18 cellular contexts compared by ENCODE assay signal in genomic region chr10:59290448-59290847, GRCh38.
DNase-seq lines count a peak whose midpoint lies in the region; ATAC-seq and TF ChIP-seq lines count a peak whose summit lies in the region.
"Had no signal": no experiment of that assay in that cellular context is flagged by ENCODE, and none has a peak within 500 bp of the region (broad histone marks: within the 10 kb centered on the region; RNA-seq: fewer than 3 reads in every experiment).

No MANE protein-coding gene starts in this region.

- H3K79me2 ChIP-seq in OCI-LY3 (ENCODE audit: low read length) = no peaks in the 10 kb centered on the region

- H3K36me3 ChIP-seq in breast epithelium (no peaks in the 10 kb centered on the region), OCI-LY3 (replicated peaks; ENCODE audit: low read depth, low read length) (no peaks in the 10 kb centered on the region)

- H3K27me3 ChIP-seq in breast epithelium = no peaks in the 10 kb centered on the region
- H3K27me3 ChIP-seq in OCI-LY3 (ENCODE audit: low read depth, low read length) = no peaks in the 10 kb centered on the region
- H3K27me3 ChIP-seq: gastroesophageal sphincter had no signal

- BruUV-seq in MCF 10A (replicated peaks; lab: Mats Ljungman, UMichigan) = no TSS peak

- TF ChIP-seq POLR2A in breast epithelium (IDR thresholded peaks at IDR 0.05) (no peak), GM18505 (IDR thresholded peaks at IDR 0.05; ENCODE audit: borderline replicate concordance, extremely low read depth, insufficient read depth, insufficient read length) (no peak)

- H3K4me1 ChIP-seq in breast epithelium (no peaks in the 10 kb centered on the region), OCI-LY3 (ENCODE audit: low read length) (no peaks in the 10 kb centered on the region)

- H3K27ac ChIP-seq in breast epithelium = no peak overlapping the region
- H3K27ac ChIP-seq in OCI-LY3 (ENCODE audit: low read length) = no peak overlapping the region
- H3K27ac ChIP-seq in RWPE1 = no peak overlapping the region
- H3K27ac ChIP-seq: gastroesophageal sphincter, skin epidermis had no signal

- POLR2A ChIA-PET in MCF 10A (lab: Yijun Ruan, JAX) = interaction anchor here (0.6 kb wide), 1 partner anchor 82 kb away, joined by 3 read pairs; no protein-coding TSS in a partner anchor
- POLR2A ChIA-PET in RWPE1 (lab: Yijun Ruan, JAX; ENCODE audit: low non-redundant PET) = no interaction called here
- POLR2A ChIA-PET in GM10248 (lab: Yijun Ruan, JAX) = no interaction called here

- H3K4me3 ChIP-seq in breast epithelium (no peak overlapping the region), OCI-LY3 (ENCODE audit: low read length) (no peak overlapping the region), epithelial cell of esophagus (ENCODE audit: low read length) (no peak overlapping the region)
- H3K4me3 ChIP-seq: gastroesophageal sphincter, skin epidermis had no signal

- H2AFZ ChIP-seq in OCI-LY3 (ENCODE audit: low read depth, low read length) = no peak overlapping the region

- intact Hi-C loops in MCF 10A (cut with micrococcal nuclease) = no loop called here
- intact Hi-C loops in breast epithelium (cut with DNase I; ENCODE audit: low total_unique reads) = no loop called here

- H3K4me1 Mint-ChIP-seq in MCF 10A (ENCODE audit: insufficient read depth, unreplicated experiment) = no peaks in the 10 kb centered on the region
- H3K4me1 Mint-ChIP-seq: mesothelial cell of epicardium; stimulated activated memory B cell treated with anti-CD40 and anti-IgM and Interleukin-4, amounts not matched to agents 10 μg/mL and 1 μg/mL and 100 μg/mL, for 72 hours; T-cell had no signal

- H3K36me3 Mint-ChIP-seq in MCF 10A (ENCODE audit: insufficient read depth, unreplicated experiment) = no peaks in the 10 kb centered on the region
- H3K36me3 Mint-ChIP-seq: mesothelial cell of epicardium; stimulated activated memory B cell treated with anti-CD40 and anti-IgM and Interleukin-4, amounts not matched to agents 10 μg/mL and 1 μg/mL and 100 μg/mL, for 72 hours; T-cell had no signal

- no peaks in the 10 kb centered on the region for H3K9me3 Mint-ChIP-seq in MCF 10A (ENCODE audit: unreplicated experiment)
- H3K9me3 Mint-ChIP-seq: endodermal cell, mesothelial cell of epicardium had no signal

- CTCF ChIA-PET in MCF 10A (lab: Yijun Ruan, JAX) = interaction anchor here (0.5 to 1.2 kb wide), 2 partner anchors 528 to 757 kb away, joined by 3 to 4 read pairs; no protein-coding TSS in a partner anchor
- CTCF ChIA-PET in RWPE1 (lab: Yijun Ruan, JAX) = interaction anchor here (0.6 to 1.0 kb wide), 3 partner anchors 15 to 174 kb away, joined by 3 to 4 read pairs (median 3); no protein-coding TSS in a partner anchor
- CTCF ChIA-PET in GM10248 (lab: Yijun Ruan, JAX) = interaction anchor here (1.0 to 1.5 kb wide), 5 partner anchors 13 to 335 kb away, joined by 3 to 4 read pairs (median 3); no protein-coding TSS in a partner anchor

- no peak overlapping the region for H3K4me2 ChIP-seq in OCI-LY3 (ENCODE audit: low read length)

- H4K20me1 ChIP-seq in OCI-LY3 (ENCODE audit: insufficient read depth, low read length) = no peaks in the 10 kb centered on the region

- TF ChIP-seq CTCF in MCF 10A (IDR thresholded peaks at IDR 0.05; ENCODE audit: unreplicated experiment) (no peak), breast epithelium (IDR thresholded peaks at IDR 0.05) (no peak), OCI-LY3 (IDR thresholded peaks at IDR 0.05; ENCODE audit: low read depth, low read length) (peak; percentile 24; the same call in 1 of the 2 replicates), epithelial cell of esophagus (IDR thresholded peaks at IDR 0.05; ENCODE audit: insufficient read depth, low read depth, low read length, missing control alignments) (peak; percentile 24), RWPE1 (conservative IDR thresholded peaks at IDR 0.05; ENCODE audit: low read depth) (no peak), GM10248 (IDR thresholded peaks at IDR 0.05; ENCODE audit: control extremely low read depth, extremely low read depth, low read depth, missing control alignments) (no peak)

- H3K4me3 Mint-ChIP-seq in MCF 10A (ENCODE audit: unreplicated experiment) = no peak overlapping the region
- H3K4me3 Mint-ChIP-seq: endodermal cell; mesothelial cell of epicardium; stimulated activated memory B cell treated with anti-CD40 and anti-IgM and Interleukin-4, amounts not matched to agents 10 μg/mL and 1 μg/mL and 100 μg/mL, for 72 hours; T-cell had no signal

- no peak for ATAC-seq in GM18505 (IDR thresholded peaks at IDR 0.05; ENCODE audit: unreplicated experiment)
- ATAC-seq: gastroesophageal sphincter; stimulated activated memory B cell treated with anti-CD40 and anti-IgM and Interleukin-4, amounts not matched to agents 10 μg/mL and 1 μg/mL and 100 μg/mL, for 72 hours; T-cell had no signal

- H3K9ac ChIP-seq in OCI-LY3 (ENCODE audit: low read length) = no peak overlapping the region

- DNase-seq in MCF 10A (ENCODE audit: unreplicated experiment) (peak; percentile 24), breast epithelium (ENCODE audit: low spot score in 2 of 2) (no peak), epithelial cell of esophagus (ENCODE audit: low read depth) (peak; percentile 26), RWPE1 (ENCODE audit: low spot score) (no peak), NCI-H1930 (lab: John Stamatoyannopoulos, UW) (no peak), GM10248 (ENCODE audit: extremely low spot score) (no peak)
- DNase-seq: activated CD4-positive, CD25-positive, alpha-beta regulatory T cell; activated naive CD4-positive, alpha-beta T cell treated with Interleukin-2 at 50 U/mL for 16 hours; Calu3; endodermal cell; NCI-H1092; T-cell had no signal

- peaks cover 12% of the 10 kb centered on the region for H3K27me3 Mint-ChIP-seq in MCF 10A (ENCODE audit: insufficient read depth, unreplicated experiment)
- H3K27me3 Mint-ChIP-seq: stimulated activated memory B cell treated with anti-CD40 and anti-IgM and Interleukin-4, amounts not matched to agents 10 μg/mL and 1 μg/mL and 100 μg/mL, for 72 hours; T-cell had no signal

- H3K9me3 ChIP-seq in breast epithelium (no peaks in the 10 kb centered on the region), OCI-LY3 (ENCODE audit: insufficient read depth, low read length) (no peaks in the 10 kb centered on the region)
- H3K9me3 ChIP-seq: gastroesophageal sphincter had no signal

- no peak overlapping the region for H3K27ac Mint-ChIP-seq in MCF 10A (ENCODE audit: low read depth, unreplicated experiment)
- H3K27ac Mint-ChIP-seq: endodermal cell; mesothelial cell of epicardium; stimulated activated memory B cell treated with anti-CD40 and anti-IgM and Interleukin-4, amounts not matched to agents 10 μg/mL and 1 μg/mL and 100 μg/mL, for 72 hours; T-cell had no signal

Comparison
In these comparisons a context has a peak if more than half of its experiments do, and no peak if none do; other contexts are left out.
1. DNase-seq: peak in MCF 10A (single experiment) and epithelial cell of esophagus (single experiment); none in breast epithelium (0 of 2), RWPE1 (single experiment), NCI-H1930 (0 of 2) and GM10248 (single experiment).
2. CTCF ChIP-seq: peak in OCI-LY3 (single experiment) and epithelial cell of esophagus (single experiment); none in MCF 10A (single experiment), breast epithelium (0 of 3), RWPE1 (single experiment) and GM10248 (single experiment).